ENCODE assay signal across 10 cellular contexts in genomic region chr5:79829260-79829659, GRCh38.
A peak's percentile ranks its signal among the peaks of the same experiment; 100 is the strongest.
DNase-seq lines count a peak whose midpoint lies in the region; ATAC-seq and TF ChIP-seq lines count a peak whose summit lies in the region.
"Had no signal": no experiment of that assay in that cellular context is flagged by ENCODE, and none has a peak within 500 bp of the region (broad histone marks: within the 10 kb centered on the region; RNA-seq: fewer than 3 reads in every experiment).

No MANE protein-coding gene starts in this region.

- DNase-seq in AG08396 (ENCODE audit: low spot score) (peak; percentile 12), GM12864 (ENCODE audit: low read depth) (no peak), RWPE2 (ENCODE audit: low spot score) (no peak), iPS DF 19.7 (ENCODE audit: low read depth, low spot score) (peak; percentile 54), GF-D8 (lab: John Stamatoyannopoulos, UW) (no peak), NCI-H2029 treated with DMSO at 0.1 percent for 48 hours (lab: John Stamatoyannopoulos, UW) (no peak)
- DNase-seq in activated CD4-positive, CD25-positive, alpha-beta regulatory T cell (lab: John Stamatoyannopoulos, UW): no peak
- DNase-seq: NCI-H1048, SHP77 had no signal

- no peak overlapping the region for H3K4me3 ChIP-seq in GM12864 (ENCODE audit: low read depth, low read length)
- H3K4me3 ChIP-seq in RWPE2 (ENCODE audit: severe bottlenecking): no peak overlapping the region

- H3K4me1 ChIP-seq in RWPE2 (ENCODE audit: insufficient read depth, poor library complexity, severe bottlenecking): no peaks in the 10 kb centered on the region

- H3K27me3 ChIP-seq in RWPE2 (ENCODE audit: insufficient read depth, poor library complexity, severe bottlenecking): no peaks in the 10 kb centered on the region

- TF ChIP-seq CTCF in GM12864 (IDR thresholded peaks at IDR 0.05; ENCODE audit: low read depth, low read length, missing control alignments): peak; percentile 49
- no peak for TF ChIP-seq CTCF in RWPE2 (IDR thresholded peaks at IDR 0.05; ENCODE audit: poor library complexity, severe bottlenecking)

- ATAC-seq in RWPE2 (ENCODE audit: low read depth): peak; percentile 48; the same call in 2 of the 3 replicates
- no peak for ATAC-seq in HG03378 (IDR thresholded peaks at IDR 0.05; ENCODE audit: unreplicated experiment)

- H3K27ac ChIP-seq in RWPE2 (ENCODE audit: poor library complexity, severe bottlenecking): no peak overlapping the region

- no peaks in the 10 kb centered on the region for H3K36me3 ChIP-seq in RWPE2 (ENCODE audit: low read depth)

- no peaks in the 10 kb centered on the region for H3K9me3 ChIP-seq in RWPE2 (ENCODE audit: severe bottlenecking)

Comparison
In these comparisons a context has a peak if more than half of its experiments do, and no peak if none do; other contexts are left out.
1. DNase-seq: peak in AG08396 (single experiment) and iPS DF 19.7 (single experiment); none in GM12864 (single experiment), RWPE2 (single experiment), GF-D8 (single experiment), NCI-H2029 treated with DMSO at 0.1 percent for 48 hours (single experiment) and activated CD4-positive, CD25-positive, alpha-beta regulatory T cell (0 of 4).